Comparison of ENCODE assay signal across 15 cellular contexts in the genomic region with DNA sequence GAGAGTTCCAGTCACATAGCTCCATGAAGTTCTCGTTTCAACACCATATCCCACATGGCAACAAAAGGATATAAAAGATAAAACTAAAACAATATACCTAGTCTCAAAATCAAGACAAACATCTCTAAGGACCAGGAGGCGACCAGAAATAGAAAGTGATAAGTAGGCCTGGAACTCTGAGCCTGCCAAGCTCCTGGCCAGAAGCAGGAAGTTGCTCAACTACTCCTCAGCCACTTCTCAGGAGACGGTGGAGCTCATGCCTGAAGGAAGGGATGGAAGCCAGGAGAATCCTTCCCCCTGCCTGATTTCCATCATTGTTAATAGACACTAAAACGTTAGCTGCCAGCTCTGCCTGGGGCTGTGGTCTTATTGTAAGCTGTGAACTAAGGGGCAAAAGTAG.
A peak's percentile ranks its signal among the peaks of the same experiment; 100 is the strongest.
DNase-seq lines count a peak whose midpoint lies in the region; TF ChIP-seq lines count a peak whose summit lies in the region.
"Had no signal": no experiment of that assay in that cellular context is flagged by ENCODE, and none has a peak within 500 bp of the region (broad histone marks: within the 10 kb centered on the region; RNA-seq: fewer than 3 reads in every experiment).

No MANE protein-coding gene starts in this region.

- intact Hi-C loops in ovary (cut with DNase I) = no loop called here

- no peaks in the 10 kb centered on the region for H3K36me3 ChIP-seq in ovary
- H3K36me3 ChIP-seq: tibial nerve had no signal

- H3K9me3 ChIP-seq in ovary = no peaks in the 10 kb centered on the region
- H3K9me3 ChIP-seq: tibial nerve had no signal

- TF ChIP-seq CTCF in fibroblast of pulmonary artery (IDR thresholded peaks at IDR 0.05; ENCODE audit: low read length, missing control alignments) (no peak), ovary (IDR thresholded peaks at IDR 0.05) (no peak)

- no peak for TF ChIP-seq EP300 in ovary (IDR thresholded peaks at IDR 0.05)

- H3K27ac ChIP-seq in ovary = no peak overlapping the region
- H3K27ac ChIP-seq: PC-9, tibial nerve had no signal

- no peaks in the 10 kb centered on the region for H3K4me1 ChIP-seq in ovary (ENCODE audit: insufficient read depth)

- no peak overlapping the region for H3K4me3 ChIP-seq in fibroblast of pulmonary artery (replicated peaks; ENCODE audit: low read depth, low read length)
- H3K4me3 ChIP-seq in ovary = no peak overlapping the region
- H3K4me3 ChIP-seq: PC-9, tibial nerve had no signal

- DNase-seq in AG08396 (ENCODE audit: low spot score) (peak; percentile 51), NCI-H226 (peak; percentile 55), fibroblast of pulmonary artery (ENCODE audit: low read depth) (peak; percentile 78), myocyte (ENCODE audit: low read depth) (peak; percentile 50), SW 1271 (lab: John Stamatoyannopoulos, UW) (no peak), NCI-H1092 treated with DMSO at 0.1 percent for 48 hours (lab: John Stamatoyannopoulos, UW) (no peak), kidney glomerular epithelial cell (lab: John Stamatoyannopoulos, UW) (no peak), ovary (no peak)
- DNase-seq: activated CD4-positive, alpha-beta T cell treated with anti-CD3 and anti-CD28 coated beads, Interleukin-2, amount 10 ng/mL, durations not matched to agents 7 days and 5 days; DMS 273 treated with DMSO at 0.1 percent for 48 hours; effector CD4-positive, alpha-beta T cell; NCI-H1105 treated with DMSO at 0.1 percent for 48 hours; PC-9; stimulated activated CD4-positive, alpha-beta T cell treated with anti-CD3 and anti-CD28 coated beads, Interleukin-15, amount 100 ng/mL, for 24 hours had no signal

- no peak for TF ChIP-seq POLR2A in ovary (IDR thresholded peaks at IDR 0.05)

- 52 to 68% (median 65%) methylated on average over 4 of the region's 4 CpGs for WGBS in ovary, 3 donors

- H3K27me3 ChIP-seq in ovary = no peaks in the 10 kb centered on the region
- H3K27me3 ChIP-seq: tibial nerve had no signal

Comparison
In these comparisons a context has a peak if more than half of its experiments do, and no peak if none do; other contexts are left out.
1. DNase-seq: peak in AG08396 (single experiment), NCI-H226 (single experiment), fibroblast of pulmonary artery (single experiment) and myocyte (single experiment); none in SW 1271 (0 of 2), NCI-H1092 treated with DMSO at 0.1 percent for 48 hours (single experiment), kidney glomerular epithelial cell (single experiment) and ovary (0 of 5).